In genomic region chr17:30326816-30327215, GRCh38 we compare ENCODE assay signal across 21 cellular contexts. TPM values are rescaled to one million over a fixed set of nuclear protein-coding genes. Genes with fewer than 3 reads are reported as not detected.
DNase-seq lines count a peak whose midpoint lies in the region; ATAC-seq and FAIRE-seq lines count a peak whose summit lies in the region.
"Had no signal": no experiment of that assay in that cellular context is flagged by ENCODE, and none has a peak within 500 bp of the region (broad histone marks: within the 10 kb centered on the region; RNA-seq: fewer than 3 reads in every experiment).

No MANE protein-coding gene starts in this region.

- no peaks in the 10 kb centered on the region for H3K27me3 ChIP-seq in small intestine (ENCODE audit: control insufficient read depth in 2 of 2, insufficient read depth in 2 of 2, low read length in 2 of 2)
- H3K27me3 ChIP-seq: BLaER1 treated with 17β-estradiol and CSF1 and Interleukin-3, amounts not matched to agents 10 nM and 100 nM had no signal

- peaks cover 2% of the 10 kb centered on the region in 2 donors for H3K4me1 ChIP-seq in small intestine (ENCODE audit: control insufficient read depth in 2 of 2, insufficient read depth in 1 of 2, low read depth in 1 of 2, low read length in 1 of 2)

- DNase-seq in NCI-H1436 (lab: John Stamatoyannopoulos, UW) (peak; percentile 55), NCI-H1436 treated with DMSO at 0.1 percent for 48 hours (lab: John Stamatoyannopoulos, UW) (no peak), NCI-H146 (lab: John Stamatoyannopoulos, UW) (peak; percentile 87), NCI-H774 (lab: John Stamatoyannopoulos, UW) (peak; percentile 79), small intestine (peak; percentile 46), DMS53 (lab: John Stamatoyannopoulos, UW) (no peak), 8988T (no peak)
- DNase-seq: Caco-2, DND-41, GDM1, KBM-7, NCI-H1092, NCI-H510A treated with DMSO at 0.1 percent for 48 hours, PC-9, T-cell, T1000 had no signal

- H3K36me3 ChIP-seq in small intestine (ENCODE audit: control insufficient read depth in 2 of 2, insufficient read depth in 2 of 2, low read length in 2 of 2), result no peaks in the 10 kb centered on the region
- H3K36me3 ChIP-seq: BLaER1 treated with 17β-estradiol and CSF1 and Interleukin-3, amounts not matched to agents 10 nM and 100 nM had no signal

- ATAC-seq in HG02938 (IDR thresholded peaks at IDR 0.05; ENCODE audit: unreplicated experiment), result no peak
- ATAC-seq: GM23338, T-cell had no signal

- no peak for FAIRE-seq in small intestine (lab: Jason Lieb, UNC)

- 18 to 27% (median 19%) methylated on average over 1 of the region's 1 CpG for WGBS in small intestine, 3 donors

- no peak overlapping the region for H3K4me3 ChIP-seq in small intestine (ENCODE audit: low read depth in 1 of 2, low read length in 2 of 2)
- H3K4me3 ChIP-seq: BLaER1 treated with 17β-estradiol and CSF1 and Interleukin-3, amounts not matched to agents 10 nM and 100 nM; GM23338; PC-9; SK-N-MC had no signal

- no peak overlapping the region for H3K27ac ChIP-seq in small intestine (ENCODE audit: low read depth in 1 of 2, low read length in 1 of 2)
- H3K27ac ChIP-seq: 22Rv1; BLaER1 treated with 17β-estradiol and CSF1 and Interleukin-3, amounts not matched to agents 10 nM and 100 nM; PC-9; SK-N-MC had no signal

- no peaks in the 10 kb centered on the region for H3K9me3 ChIP-seq in small intestine (ENCODE audit: control insufficient read depth, low read depth)
- H3K9me3 ChIP-seq: BLaER1 treated with 17β-estradiol and CSF1 and Interleukin-3, amounts not matched to agents 10 nM and 100 nM; Caco-2 had no signal

RNA-seq across cellular contexts. Expression of gene TMIGD1, which starts 7.0 kb away (rescaled TPM):
- polyA plus RNA-seq in small intestine, result 1 to 10 TPM in 1 of 3 donors, under 1 TPM in 2; 0.13 to 1.8 (median 0.54) TPM
- polyA plus RNA-seq: GM23338 had no signal

RNA-seq across cellular contexts. Expression of gene BLMH, which starts 35.1 kb away (rescaled TPM):
- polyA plus RNA-seq in small intestine, result 10 to 100 TPM in 2 of 3 donors, 1 to 10 TPM in 1; 8.3 to 19.5 (median 10.5) TPM

RNA-seq across cellular contexts. Expression of gene CPD, which starts 51.9 kb away (rescaled TPM):
- 10 to 100 TPM in 2 of 3 donors, 1 to 10 TPM in 1; 6.2 to 16.7 (median 10.1) TPM for polyA plus RNA-seq in small intestine

Comparison
In these comparisons a context has a peak if more than half of its experiments do, and no peak if none do; other contexts are left out.
1. DNase-seq: peak in NCI-H1436 (single experiment), NCI-H146 (single experiment), NCI-H774 (single experiment) and small intestine (single experiment); none in NCI-H1436 treated with DMSO at 0.1 percent for 48 hours (single experiment), DMS53 (single experiment) and 8988T (single experiment).